Comparison of ENCODE assay signal across 8 cellular contexts in genomic region chrX:15749642-15750610, GRCh38. TPM values are rescaled to one million over a fixed set of nuclear protein-coding genes. Genes with fewer than 3 reads are reported as not detected.
DNase-seq lines count a peak whose midpoint lies in the region; ATAC-seq and TF ChIP-seq lines count a peak whose summit lies in the region.

No MANE protein-coding gene starts in this region.

- H3K4me1 ChIP-seq in duodenal mucosa (ENCODE audit: control insufficient read depth in 1 of 2, insufficient read depth in 2 of 2, low read length in 2 of 2) (peaks cover 7 to 9% of the 10 kb centered on the region in 2 donors), parathyroid adenoma (peaks cover 10% of the 10 kb centered on the region)

- H3K27ac ChIP-seq in duodenal mucosa (ENCODE audit: low read depth, low read length) (peak overlapping the region; percentile 46), parathyroid adenoma (peak overlapping the region; percentile 66)

- no peaks in the 10 kb centered on the region for H3K79me2 ChIP-seq in parathyroid adenoma

- H3K4me2 ChIP-seq in parathyroid adenoma (ENCODE audit: low read length), result no peak overlapping the region

- no peak for TF ChIP-seq CTCF in parathyroid adenoma (IDR thresholded peaks at IDR 0.05)

- ATAC-seq in GM18502 (IDR thresholded peaks at IDR 0.05; ENCODE audit: poor library complexity, unreplicated experiment) (peak; percentile 91), HG02970 (IDR thresholded peaks at IDR 0.05; ENCODE audit: low FRiP score, unreplicated experiment) (no peak)

- H3K9ac ChIP-seq in duodenal mucosa (ENCODE audit: low read depth in 1 of 2, low read length in 2 of 2) (peak overlapping the region in 1 of 2 donors; percentile 25), parathyroid adenoma (no peak overlapping the region)

- DNase-seq in H4 (ENCODE audit: low spot score) (peak; percentile 7), NAMALWA (ENCODE audit: low spot score) (peak; percentile 40), glomerular visceral epithelial cell (ENCODE audit: extremely low spot score) (no peak), COR-L47 (lab: John Stamatoyannopoulos, UW) (no peak)

- H3K9me3 ChIP-seq in duodenal mucosa (ENCODE audit: control insufficient read depth in 1 of 2, low read length in 2 of 2) (no peaks in the 10 kb centered on the region), parathyroid adenoma (ENCODE audit: control insufficient read depth, low read length) (no peaks in the 10 kb centered on the region)

- H3K4me3 ChIP-seq in duodenal mucosa (ENCODE audit: low read depth in 1 of 2, low read length in 2 of 2) (no peak overlapping the region), parathyroid adenoma (ENCODE audit: low read depth, low read length) (no peak overlapping the region)

- H3K27me3 ChIP-seq in duodenal mucosa (ENCODE audit: control insufficient read depth in 1 of 2, insufficient read depth in 2 of 2, low read length in 2 of 2) (no peaks in the 10 kb centered on the region), parathyroid adenoma (ENCODE audit: control insufficient read depth, insufficient read depth, low read length) (no peaks in the 10 kb centered on the region)

- H2AFZ ChIP-seq in parathyroid adenoma, result peak overlapping the region; percentile 56

- H3K36me3 ChIP-seq in duodenal mucosa (ENCODE audit: control insufficient read depth in 1 of 2, insufficient read depth in 2 of 2, low read length in 2 of 2), result no peaks in the 10 kb centered on the region
- H3K36me3 ChIP-seq in parathyroid adenoma (ENCODE audit: control insufficient read depth, insufficient read depth, low read length), result no peaks in the 10 kb centered on the region

RNA-seq across cellular contexts. Expression of gene CA5B, which starts 11.9 kb away (rescaled TPM):
- 4.5 and 6.0 TPM in 2 replicates for total RNA-seq in H4 (2014; rRNA removed; shearing (Covaris generic))

RNA-seq across cellular contexts. Expression of gene ZRSR2, which starts 40.4 kb away (rescaled TPM):
- 4.0 TPM in 1 of 2 replicates, not detected in the other for total RNA-seq in H4 (2014; rRNA removed; shearing (Covaris generic))

Comparison
In these comparisons a context has a peak if more than half of its experiments do, and no peak if none do; other contexts are left out.
1. DNase-seq: peak in H4 (single experiment) and NAMALWA (single experiment); none in glomerular visceral epithelial cell (single experiment) and COR-L47 (single experiment).